9 cellular contexts compared by ENCODE assay signal in genomic region chr20:2693996-2694471, GRCh38. TPM values are rescaled to one million over a fixed set of nuclear protein-coding genes. Genes with fewer than 3 reads are reported as not detected.
DNase-seq lines count a peak whose midpoint lies in the region; ATAC-seq, FAIRE-seq and TF ChIP-seq lines count a peak whose summit lies in the region.
"Had no signal": no experiment of that assay in that cellular context is flagged by ENCODE, and none has a peak within 500 bp of the region (broad histone marks: within the 10 kb centered on the region; RNA-seq: fewer than 3 reads in every experiment).

No MANE protein-coding gene starts in this region.

- peak overlapping the region; percentile 56 for H3K9ac ChIP-seq in NT2/D1 (ENCODE audit: insufficient read length, low read depth)

- peak overlapping the region; percentile 40 for H3K4me3 ChIP-seq in NT2/D1 (ENCODE audit: insufficient read length, low read depth)
- peak overlapping the region; percentile 99 for H3K4me3 ChIP-seq in right cardiac atrium (ENCODE audit: low read length)
- peak overlapping the region; percentile 52 for H3K4me3 ChIP-seq in psoas muscle

- H3K27me3 ChIP-seq in NT2/D1 (ENCODE audit: insufficient read depth, insufficient read length): peaks cover 56% of the 10 kb centered on the region
- no peaks in the 10 kb centered on the region for H3K27me3 ChIP-seq in right cardiac atrium (ENCODE audit: control insufficient read depth, insufficient read depth)
- H3K27me3 ChIP-seq in psoas muscle (ENCODE audit: insufficient read depth in 3 of 3, low read length in 2 of 3): peaks cover 0 to 64% (median 18%) of the 10 kb centered on the region in 3 donors

- H3K27ac ChIP-seq in right cardiac atrium (ENCODE audit: low read length) (no peak overlapping the region), psoas muscle (no peak overlapping the region)
- H3K27ac ChIP-seq: foreskin keratinocyte had no signal

- peak; percentile 24 for DNase-seq in DMS114 treated with DMSO at 0.1 percent for 48 hours (lab: John Stamatoyannopoulos, UW; ENCODE audit: unreplicated experiment)
- DNase-seq in NT2/D1 (ENCODE audit: low read depth, low spot score): no peak
- peak in 1 of 3 donors; percentile 30 for DNase-seq in right cardiac atrium
- DNase-seq in psoas muscle: no peak
- no peak for DNase-seq in GM12891 (ENCODE audit: insufficient read length, low spot score)
- DNase-seq in dermis blood vessel endothelial cell: no peak
- DNase-seq in NCI-H1436 (lab: John Stamatoyannopoulos, UW): no peak
- DNase-seq: foreskin keratinocyte had no signal

- 30% methylated on average over 24 of the region's 24 CpGs for WGBS in right cardiac atrium
- 19 to 23% (median 20%) methylated on average over 22 to 24 of the region's 24 CpGs for WGBS in psoas muscle, 3 donors

- intact Hi-C loops in right cardiac atrium (cut with DNase I) (no loop called here), psoas muscle (cut with DNase I) (loop anchor here in 1 of 2 donors (5.0 to 10.0 kb wide), 2 partner anchors 48 to 161 kb away; no protein-coding TSS in a partner anchor)

- ATAC-seq in right cardiac atrium: peak in 1 of 2 donors; percentile 60
- ATAC-seq in psoas muscle: peak in 1 of 4 donors; percentile 11
- ATAC-seq in HG03045 (IDR thresholded peaks at IDR 0.05; ENCODE audit: unreplicated experiment): no peak

- no peaks in the 10 kb centered on the region for H3K36me3 ChIP-seq in NT2/D1 (ENCODE audit: insufficient read depth, insufficient read length, low read length)
- no peaks in the 10 kb centered on the region for H3K36me3 ChIP-seq in psoas muscle (ENCODE audit: insufficient read depth in 1 of 2, low read depth in 1 of 2)

- no peak for TF ChIP-seq CTCF in psoas muscle (IDR thresholded peaks at IDR 0.05)

- no peak for FAIRE-seq in GM12891 (lab: Jason Lieb, UNC)

- H3K9me3 ChIP-seq in NT2/D1 (ENCODE audit: insufficient read depth, low read length): no peaks in the 10 kb centered on the region
- H3K9me3 ChIP-seq in right cardiac atrium (ENCODE audit: control insufficient read depth, low read length): no peaks in the 10 kb centered on the region
- H3K9me3 ChIP-seq in psoas muscle: no peaks in the 10 kb centered on the region

- TF ChIP-seq POLR2A in GM12891 (IDR thresholded peaks at IDR 0.05; ENCODE audit: low read depth, low read length): no peak

- H3K4me1 ChIP-seq in NT2/D1 (ENCODE audit: insufficient read depth, insufficient read length): peaks cover 16% of the 10 kb centered on the region
- H3K4me1 ChIP-seq in right cardiac atrium (ENCODE audit: control insufficient read depth, insufficient read depth, low read length): no peaks in the 10 kb centered on the region
- no peaks in the 10 kb centered on the region for H3K4me1 ChIP-seq in psoas muscle
- H3K4me1 ChIP-seq: foreskin keratinocyte had no signal

TF ChIP-seq in GM12891, 5 proteins besides CTCF, POLR2A, EP300 and RAD21:
- TF ChIP-seq TAF1 (IDR thresholded peaks at IDR 0.05; ENCODE audit: low read depth, low read length): no peak
- no peak for TF ChIP-seq PAX5 (IDR thresholded peaks at IDR 0.05; ENCODE audit: insufficient read depth, low read length, severe bottlenecking)
- no peak for TF ChIP-seq SPI1 (IDR thresholded peaks at IDR 0.05; ENCODE audit: low read depth, low read length)
TF ChIP-seq in GM12891: peak in this region for 0.

RNA-seq across cellular contexts. Expression of gene EBF4, which starts 1.5 kb away (rescaled TPM):
- total RNA-seq in right cardiac atrium (10 to 100 TPM in 2 of 4 donors, 1 to 10 TPM in 2; 9.6 to 13.5 (median 10.2) TPM), psoas muscle (1 to 10 TPM; 1.2 to 1.9 (median 1.5) TPM), dermis blood vessel endothelial cell (1.0 and 2.4 TPM in 2 replicates)
- polyA plus RNA-seq in right cardiac atrium (4.8 TPM), psoas muscle (under 1 TPM; 0.42 to 0.87 (median 0.52) TPM)
- not detected for polyA plus RNA-seq in GM12891 (2012; ENCODE audit: low read depth, missing spikeins)

RNA-seq across cellular contexts. Expression of gene IDH3B, which starts 30.0 kb away (rescaled TPM):
- total RNA-seq in right cardiac atrium (100 to 1,000 TPM; 146 to 166 (median 150) TPM), psoas muscle (100 to 1,000 TPM in 2 of 4 donors, 10 to 100 TPM in 2; 58.8 to 153 (median 97.6) TPM), dermis blood vessel endothelial cell (118 and 131 TPM in 2 replicates)
- polyA plus RNA-seq in right cardiac atrium (158 TPM), psoas muscle (100 to 1,000 TPM in 2 of 3 donors, 10 to 100 TPM in 1; 86.0 to 262 (median 166) TPM)
- polyA plus RNA-seq in GM12891 (2012; ENCODE audit: low read depth, missing spikeins): 113 TPM

RNA-seq across cellular contexts. Expression of gene NOP56, which starts 41.6 kb away (rescaled TPM):
- 10 to 100 TPM; 57.9 to 69.2 (median 63.8) TPM for total RNA-seq in right cardiac atrium
- 40.9 TPM for polyA plus RNA-seq in right cardiac atrium
- total RNA-seq in psoas muscle: 100 to 1,000 TPM in 2 of 4 donors, 10 to 100 TPM in 2; 90.9 to 114 (median 102) TPM
- polyA plus RNA-seq in psoas muscle: 100 to 1,000 TPM in 1 of 3 donors, 10 to 100 TPM in 2; 63.2 to 173 (median 84.1) TPM
- polyA plus RNA-seq in GM12891 (2012; ENCODE audit: low read depth, missing spikeins): 297 TPM
- total RNA-seq in dermis blood vessel endothelial cell: 149 and 182 TPM in 2 replicates

Comparison
In these comparisons a context has a peak if more than half of its experiments do, and no peak if none do; other contexts are left out.
1. H3K4me3 ChIP-seq: peak in every context shown above with its lines; median percentile 99 in right cardiac atrium; 52 in psoas muscle; 40 in NT2/D1.